14 cellular contexts compared by ENCODE assay signal in genomic region chr17:83161298-83162034, GRCh38.
DNase-seq lines count a peak whose midpoint lies in the region; ATAC-seq, FAIRE-seq and TF ChIP-seq lines count a peak whose summit lies in the region.
"Had no signal": no experiment of that assay in that cellular context is flagged by ENCODE, and none has a peak within 500 bp of the region (broad histone marks: within the 10 kb centered on the region; RNA-seq: fewer than 3 reads in every experiment).

No MANE protein-coding gene starts in this region.

- H3K4me1 ChIP-seq in left lung, result no peaks in the 10 kb centered on the region

- ATAC-seq in left lung (peak; percentile 68), HG02798 (IDR thresholded peaks at IDR 0.05; ENCODE audit: poor library complexity, unreplicated experiment) (no peak), GM19397 (IDR thresholded peaks at IDR 0.05; ENCODE audit: unreplicated experiment) (no peak)

- peaks cover 0 to 9% of the 10 kb centered on the region in 2 donors for H3K27me3 ChIP-seq in left lung

- DNase-seq in GM03348 (ENCODE audit: low spot score) (peak; percentile 86), amniotic epithelial cell (ENCODE audit: low read depth) (peak; percentile 51), left lung (peak; percentile 34 to 62), frontal cortex (ENCODE audit: low spot score in 2 of 2) (no peak)
- DNase-seq: COR-L47; cortex of kidney; Karpas-422; NCI-H2171 treated with DMSO at 0.1 percent for 48 hours; nucleus accumbens; stimulated activated CD4-positive, alpha-beta T cell treated with anti-CD3 and anti-CD28 coated beads, Interleukin-4, amount 100 ng/mL, for 4 hours; T-helper 2 cell had no signal

- no peak for FAIRE-seq in frontal cortex (lab: Jason Lieb, UNC)

- H3K27ac ChIP-seq in left lung, result no peak overlapping the region
- peak overlapping the region in 14 of 21 experiments; percentile 3 to 86 (median 63) for H3K27ac ChIP-seq in skin epidermis

- intact Hi-C loops in left lung (cut with DNase I), result no loop called here

- no peak overlapping the region for H3K4me3 ChIP-seq in left lung
- no peak overlapping the region for H3K4me3 ChIP-seq in skin epidermis

- no peak for TF ChIP-seq CTCF in left lung (IDR thresholded peaks at IDR 0.05)

- H3K9me3 ChIP-seq in left lung, result no peaks in the 10 kb centered on the region

- no peaks in the 10 kb centered on the region for H3K36me3 ChIP-seq in left lung

Comparison
In these comparisons a context has a peak if more than half of its experiments do, and no peak if none do; other contexts are left out.
1. DNase-seq: peak in GM03348 (single experiment), amniotic epithelial cell (single experiment) and left lung (2 of 2); none in frontal cortex (0 of 2).
2. H3K27ac ChIP-seq: peak in skin epidermis (14 of 21); none in left lung (0 of 2).